In genomic region chr5:113513384-113514262, GRCh38 we compare ENCODE assay signal across 8 cellular contexts. TPM values are rescaled to one million over a fixed set of nuclear protein-coding genes. Genes with fewer than 3 reads are reported as not detected.
DNase-seq lines count a peak whose midpoint lies in the region; ATAC-seq, FAIRE-seq and TF ChIP-seq lines count a peak whose summit lies in the region.

Gene YTHDC2, plus strand, starts transcription at chr5:113513694. Its CDS starts 202 bp downstream, at chr5:113513896.

- FAIRE-seq in GM12892 (lab: Jason Lieb, UNC): peak; percentile 99
- peak; percentile 79 for FAIRE-seq in urothelium cell line (lab: Jason Lieb, UNC)

- H3K4me1 ChIP-seq in left ventricle myocardium inferior: peaks cover 41% of the 10 kb centered on the region
- H3K4me1 ChIP-seq in psoas muscle: peaks cover 17% of the 10 kb centered on the region

- H3K27ac ChIP-seq in left ventricle myocardium inferior (replicated peaks) (peak within 1 kb of the TSS; percentile 92), psoas muscle (peak within 1 kb of the TSS; percentile 91)

- DNase-seq in GM12892 (ENCODE audit: insufficient read length) (peak; percentile 51), NCI-H1417 treated with DMSO at 0.1 percent for 48 hours (lab: John Stamatoyannopoulos, UW) (peak; percentile 59), amniotic stem cell (lab: John Stamatoyannopoulos, UW) (peak; percentile 75), left ventricle myocardium inferior (peak; percentile 89), psoas muscle (peak; percentile 89 to 94), urothelium cell line (ENCODE audit: low spot score) (peak; percentile 89)

- H3K9me3 ChIP-seq in left ventricle myocardium inferior (replicated peaks) (no peaks in the 10 kb centered on the region), psoas muscle (no peaks in the 10 kb centered on the region)

- H3K36me3 ChIP-seq in left ventricle myocardium inferior (peaks cover 17% of the 10 kb centered on the region), psoas muscle (ENCODE audit: insufficient read depth in 1 of 2, low read depth in 1 of 2) (peaks cover 0 to 18% of the 10 kb centered on the region in 2 donors)

- ATAC-seq in HG02798 (IDR thresholded peaks at IDR 0.05; ENCODE audit: poor library complexity, unreplicated experiment): peak; percentile 99
- ATAC-seq in psoas muscle: peak; percentile 97 to 99 (median 98)

- no peaks in the 10 kb centered on the region for H3K27me3 ChIP-seq in left ventricle myocardium inferior (ENCODE audit: low read depth)
- no peaks in the 10 kb centered on the region for H3K27me3 ChIP-seq in psoas muscle (ENCODE audit: insufficient read depth in 3 of 3, low read length in 2 of 3)

- H3K4me3 ChIP-seq in left ventricle myocardium inferior (peak within 1 kb of the TSS; percentile 79), psoas muscle (peak within 1 kb of the TSS; percentile 87)

- WGBS in psoas muscle, 3 donors: 0 to 1% (median 1%) methylated on average over 60 to 69 of the region's 69 CpGs

- TF ChIP-seq CTCF in left ventricle myocardium inferior (IDR thresholded peaks at IDR 0.05; ENCODE audit: borderline replicate concordance) (peak; percentile 42), psoas muscle (IDR thresholded peaks at IDR 0.05) (peak; percentile 28)

- intact Hi-C loops in T-helper 1 cell treated with Interleukin-12 subunit alpha and Interleukin-12 subunit beta and Interleukin-4 antibody, amounts not matched to agents 30 ng/mL and 1 ng/mL, for 36 hours (cut with micrococcal nuclease): loop anchor here (1.0 to 10.0 kb wide), 14 partner anchors 24 to 1999 kb away; partner anchors contain the start of genes DCP2, REEP5, SRP19 and STARD4
- intact Hi-C loops in left ventricle myocardium inferior (cut with micrococcal nuclease): loop anchor here (5.0 to 10.0 kb wide), 2 partner anchors 176 to 519 kb away; no protein-coding TSS in a partner anchor
- intact Hi-C loops in psoas muscle (cut with DNase I): loop anchor here (2.0 to 10.0 kb wide), 5 partner anchors 135 to 521 kb away; no protein-coding TSS in a partner anchor

- TF ChIP-seq POLR2A in GM12892 (IDR thresholded peaks at IDR 0.05; ENCODE audit: low read depth, low read length): peak; percentile 93

RNA-seq across cellular contexts. Expression of gene YTHDC2, which starts in this region (rescaled TPM):
- polyA plus RNA-seq in GM12892 (2012; ENCODE audit: missing spikeins): 13.8 TPM
- total RNA-seq in T-helper 1 cell treated with Interleukin-12 subunit alpha and Interleukin-12 subunit beta and Interleukin-4 antibody, amounts not matched to agents 30 ng/mL and 1 ng/mL, for 36 hours: 27.8 and 28.5 TPM in 2 replicates
- total RNA-seq in left ventricle myocardium inferior (13.6 TPM), psoas muscle (10 to 100 TPM; 11.0 to 19.1 (median 16.2) TPM)
- polyA plus RNA-seq in psoas muscle: 1 to 10 TPM; 3.9 to 6.5 (median 4.4) TPM

Comparison
In these comparisons a context has a peak if more than half of its experiments do, and no peak if none do; other contexts are left out.
1. Peak in every context shown above with its lines: DNase-seq, ATAC-seq, H3K4me3 ChIP-seq and H3K27ac ChIP-seq.